Comparison of ENCODE assay signal across 1 cellular context in genomic region chr22:36433318-36434231, GRCh38.
TF ChIP-seq lines count a peak whose summit lies in the region.

No MANE protein-coding gene starts in this region.

TF ChIP-seq in IMR-90, 13 proteins besides CTCF, POLR2A, EP300 and RAD21 (continued from another document):
- TF ChIP-seq RCOR1 (IDR thresholded peaks at IDR 0.05; ENCODE audit: insufficient replicate concordance, low read length): no peak
- no peak for TF ChIP-seq NFE2L2 (IDR thresholded peaks at IDR 0.05; ENCODE audit: low read depth, low read length)
- TF ChIP-seq SMC3 (IDR thresholded peaks at IDR 0.05; ENCODE audit: low read depth, low read length): no peak
- no peak for TF ChIP-seq RFX5 (IDR thresholded peaks at IDR 0.05; ENCODE audit: low read depth, low read length)
- TF ChIP-seq MAFK (IDR thresholded peaks at IDR 0.05; ENCODE audit: low read depth, low read length): no peak
- TF ChIP-seq, protein P1, sequence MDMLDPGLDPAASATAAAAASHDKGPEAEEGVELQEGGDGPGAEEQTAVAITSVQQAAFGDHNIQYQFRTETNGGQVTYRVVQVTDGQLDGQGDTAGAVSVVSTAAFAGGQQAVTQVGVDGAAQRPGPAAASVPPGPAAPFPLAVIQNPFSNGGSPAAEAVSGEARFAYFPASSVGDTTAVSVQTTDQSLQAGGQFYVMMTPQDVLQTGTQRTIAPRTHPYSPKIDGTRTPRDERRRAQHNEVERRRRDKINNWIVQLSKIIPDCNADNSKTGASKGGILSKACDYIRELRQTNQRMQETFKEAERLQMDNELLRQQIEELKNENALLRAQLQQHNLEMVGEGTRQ (IDR thresholded peaks at IDR 0.05; ENCODE audit: low read depth, low read length): no peak
